12 cellular contexts compared by ENCODE assay signal in genomic region chr14:57492859-57493258, GRCh38. TPM values are rescaled to one million over a fixed set of nuclear protein-coding genes. Genes with fewer than 3 reads are reported as not detected.
DNase-seq lines count a peak whose midpoint lies in the region; ATAC-seq and TF ChIP-seq lines count a peak whose summit lies in the region.
"Had no signal": no experiment of that assay in that cellular context is flagged by ENCODE, and none has a peak within 500 bp of the region (broad histone marks: within the 10 kb centered on the region; RNA-seq: fewer than 3 reads in every experiment).

No MANE protein-coding gene starts in this region.

- H3K9ac ChIP-seq in HCT116 (ENCODE audit: low read length) = no peak overlapping the region
- H3K9ac ChIP-seq: BLaER1 treated with 17β-estradiol and CSF1 and Interleukin-3, amounts not matched to agents 10 nM and 100 nM had no signal

- CTCF ChIA-PET in A673 (lab: Charles Lee) (no interaction called here), HCT116 (lab: Charles Lee) (no interaction called here)

- ATAC-seq in HCT116 = peak; percentile 47; the same call in 1 of the 2 replicates
- peak; percentile 49; the same call in 2 of the 3 replicates for ATAC-seq in SK-N-SH treated with all-trans-retinoic acid at 6 μM for 48 hours
- no peak for ATAC-seq in HG03025 (IDR thresholded peaks at IDR 0.05; ENCODE audit: low FRiP score, unreplicated experiment)
- ATAC-seq in HG03457 (IDR thresholded peaks at IDR 0.05; ENCODE audit: unreplicated experiment) = no peak
- ATAC-seq: stimulated activated effector memory CD8-positive, alpha-beta T cell treated with anti-CD3 and anti-CD28 coated beads, Interleukin-12 subunit alpha, Interleukin-12 subunit beta, amount 100 ng/mL, for 72 hours had no signal

- H3K4me2 ChIP-seq in HCT116 (ENCODE audit: low read length) = no peak overlapping the region; the same call in 1 of the 2 replicates

- RAD21 ChIA-PET in HCT116 (lab: Charles Lee; ENCODE audit: low non-redundant PET in 1 of 2, low total read pairs in 2 of 2, uncharacterized antibody in 2 of 2, unreplicated experiment in 2 of 2) = no interaction called here

- BruUV-seq in A673 (replicated peaks; lab: Mats Ljungman, UMichigan) (no TSS peak), HCT116 (replicated peaks; lab: Mats Ljungman, UMichigan) (no TSS peak)

- no peaks in the 10 kb centered on the region for H4K20me1 ChIP-seq in HCT116 (ENCODE audit: insufficient read depth)
- H4K20me1 ChIP-seq: BLaER1 treated with 17β-estradiol and CSF1 and Interleukin-3, amounts not matched to agents 10 nM and 100 nM had no signal

- H3K27me3 ChIP-seq in A673 (replicated peaks; ENCODE audit: insufficient read depth, low read depth, low read length, poor library complexity) (no peaks in the 10 kb centered on the region), HCT116 (ENCODE audit: insufficient read depth, low read length) (peaks cover 65% of the 10 kb centered on the region)
- H3K27me3 ChIP-seq: BLaER1 treated with 17β-estradiol and CSF1 and Interleukin-3, amounts not matched to agents 10 nM and 100 nM had no signal

- H3K4me1 ChIP-seq in A673 (ENCODE audit: insufficient read depth, low read length, poor library complexity, severe bottlenecking) (peaks cover 11% of the 10 kb centered on the region), HCT116 (ENCODE audit: control insufficient read depth in 1 of 2, insufficient read depth in 2 of 2, low read length in 2 of 2) (0 out of 4 replicates have a peak, but pooled peaks cover 0 to 3% of the 10 kb centered on the region in 2 experiments)

- intact Hi-C loops in A673 (cut with micrococcal nuclease; ENCODE audit: unreplicated experiment) = no loop called here
- intact Hi-C loops in HCT116 (cut with micrococcal nuclease) = no loop called here

- no peaks in the 10 kb centered on the region for H3K9me2 ChIP-seq in HCT116 (ENCODE audit: insufficient read depth)

- TF ChIP-seq POLR2A in HCT116 (IDR thresholded peaks at IDR 0.05; ENCODE audit: borderline replicate concordance, extremely low read depth, insufficient read depth, insufficient read length) = no peak

- TF ChIP-seq RAD21 in HCT116 (IDR thresholded peaks at IDR 0.05; ENCODE audit: low read depth) = no peak

- POLR2A ChIA-PET in A673 (lab: Charles Lee; ENCODE audit: low non-redundant PET) = no interaction called here
- POLR2A ChIA-PET in HCT116 (lab: Charles Lee) = no interaction called here

- no peaks in the 10 kb centered on the region for H3K36me3 ChIP-seq in A673 (ENCODE audit: insufficient read depth, low read length, poor library complexity, severe bottlenecking)
- no peaks in the 10 kb centered on the region for H3K36me3 ChIP-seq in HCT116 (ENCODE audit: control insufficient read depth in 1 of 2, insufficient read depth in 2 of 2, low read length in 2 of 2)
- H3K36me3 ChIP-seq: BLaER1 treated with 17β-estradiol and CSF1 and Interleukin-3, amounts not matched to agents 10 nM and 100 nM had no signal

- no peaks in the 10 kb centered on the region for H3K79me2 ChIP-seq in HCT116 (ENCODE audit: insufficient read depth, low read length)

- TF ChIP-seq CTCF in A673 (conservative IDR thresholded peaks at IDR 0.05; ENCODE audit: low read depth, low read length) (no peak), HCT116 (IDR thresholded peaks at IDR 0.05 in 2 of 3, conservative IDR thresholded peaks at IDR 0.05 in 1 of 3; ENCODE audit: borderline replicate concordance in 1 of 3, insufficient read depth in 1 of 3, low read depth in 2 of 3, low read length in 2 of 3) (no peak)

- H3K9me3 ChIP-seq in A673 (ENCODE audit: low read depth, low read length, poor library complexity, severe bottlenecking) (no peaks in the 10 kb centered on the region), HCT116 (ENCODE audit: control insufficient read depth in 1 of 2, insufficient read depth in 1 of 2, low read depth in 1 of 2, low read length in 2 of 2) (no peaks in the 10 kb centered on the region)
- H3K9me3 ChIP-seq: BLaER1 treated with 17β-estradiol and CSF1 and Interleukin-3, amounts not matched to agents 10 nM and 100 nM had no signal

- H3K4me3 ChIP-seq in A673 (ENCODE audit: low read depth, low read length, poor library complexity, severe bottlenecking) = no peak overlapping the region
- no peak overlapping the region for H3K4me3 ChIP-seq in HCT116 (replicated peaks in 1 of 2; ENCODE audit: low read depth in 1 of 2, low read length in 2 of 2)
- H3K4me3 ChIP-seq: BLaER1 treated with 17β-estradiol and CSF1 and Interleukin-3, amounts not matched to agents 10 nM and 100 nM had no signal

- DNase-seq in A673 (ENCODE audit: low spot score) (peak; percentile 39), HCT116 (ENCODE audit: low read depth, low spot score) (no peak), iPS-NIHi11 (ENCODE audit: low spot score) (peak; percentile 10), dermis blood vessel endothelial cell (no peak), medulla oblongata (ENCODE audit: extremely low spot score) (no peak)
- DNase-seq: NCI-H1092; stimulated activated CD4-positive, alpha-beta T cell treated with anti-CD3 and anti-CD28 coated beads, Interleukin-12 subunit alpha, Interleukin-12 subunit beta, amount 100 ng/mL, for 4 hours had no signal

- H3K27ac ChIP-seq in A673 (ENCODE audit: low read depth, low read length, poor library complexity, severe bottlenecking) = no peak overlapping the region
- H3K27ac ChIP-seq in HCT116 (ENCODE audit: low read depth, low read length) = no peak overlapping the region
- H3K27ac ChIP-seq: BLaER1 treated with 17β-estradiol and CSF1 and Interleukin-3, amounts not matched to agents 10 nM and 100 nM had no signal

- no peak overlapping the region for H2AFZ ChIP-seq in HCT116 (ENCODE audit: low read depth, low read length, poor library complexity, severe bottlenecking)

TF ChIP-seq in HCT116, 20 proteins besides CTCF, POLR2A, EP300 and RAD21:
- TF ChIP-seq FOSL1 (IDR thresholded peaks at IDR 0.05; ENCODE audit: low read depth) = 0 out of 2 replicates have a peak, but pooled peaks have one; percentile 22
- no peak for TF ChIP-seq ZFX (IDR thresholded peaks at IDR 0.05)

TF ChIP-seq in SK-N-SH treated with all-trans-retinoic acid at 6 μM for 48 hours, 23 proteins besides CTCF, POLR2A, EP300 and RAD21:
- TF ChIP-seq ISL1 (CRISPR knock-in tag; IDR thresholded peaks at IDR 0.05) = peak; percentile 53
- TF ChIP-seq BACH2 (CRISPR knock-in tag; IDR thresholded peaks at IDR 0.05; ENCODE audit: borderline replicate concordance) = no peak
- TF ChIP-seq TOX (CRISPR knock-in tag; IDR thresholded peaks at IDR 0.05; ENCODE audit: borderline replicate concordance) = peak; percentile 29; the same call in 1 of the 2 replicates

RNA-seq across cellular contexts. Expression of gene CCDC198, which starts 0.8 kb away (rescaled TPM):
- not detected in 2 replicates for total RNA-seq in A673 (2021)
- total RNA-seq in HCT116 (2021; ENCODE audit: unreplicated experiment) = not detected
- not detected in 2 replicates for polyA plus RNA-seq in HCT116 (2012)
- total RNA-seq in dermis blood vessel endothelial cell = 0.14 and 0.51 TPM in 2 replicates

Comparison
In these comparisons a context has a peak if more than half of its experiments do, and no peak if none do; other contexts are left out.
1. DNase-seq: peak in A673 (single experiment) and iPS-NIHi11 (single experiment); none in HCT116 (single experiment), dermis blood vessel endothelial cell (single experiment) and medulla oblongata (single experiment).
2. ATAC-seq: peak in HCT116 (single experiment) and SK-N-SH treated with all-trans-retinoic acid at 6 μM for 48 hours (single experiment); none in HG03025 (single experiment) and HG03457 (single experiment).